ENCODE assay signal across 1 cellular context in genomic region chr9:128249558-128249913, GRCh38.
TF ChIP-seq lines count a peak whose summit lies in the region.

No MANE protein-coding gene starts in this region.

TF ChIP-seq in endothelial cell of umbilical vein, 7 proteins besides CTCF, POLR2A, EP300 and RAD21:
- TF ChIP-seq EZH2 (IDR thresholded peaks at IDR 0.05; ENCODE audit: borderline replicate concordance, low read depth, low read length, severe bottlenecking) (no peak), FOS (IDR thresholded peaks at IDR 0.05; ENCODE audit: borderline replicate concordance, insufficient read depth, low read length) (no peak), POLR2AphosphoS5 (IDR thresholded peaks at IDR 0.05; ENCODE audit: insufficient read depth, low read depth, low read length) (no peak), JUN (IDR thresholded peaks at IDR 0.05; ENCODE audit: borderline replicate concordance, insufficient read depth, insufficient read length, low read depth) (no peak), MAX (IDR thresholded peaks at IDR 0.05; ENCODE audit: insufficient read depth, insufficient read length) (no peak), GATA2 (IDR thresholded peaks at IDR 0.05; ENCODE audit: insufficient read depth, insufficient read length, low read depth, low read length) (no peak), MYC (IDR thresholded peaks at IDR 0.05; ENCODE audit: low read depth, low read length) (no peak)
TF ChIP-seq in endothelial cell of umbilical vein: peak in this region for 0.
